In the genomic region with DNA sequence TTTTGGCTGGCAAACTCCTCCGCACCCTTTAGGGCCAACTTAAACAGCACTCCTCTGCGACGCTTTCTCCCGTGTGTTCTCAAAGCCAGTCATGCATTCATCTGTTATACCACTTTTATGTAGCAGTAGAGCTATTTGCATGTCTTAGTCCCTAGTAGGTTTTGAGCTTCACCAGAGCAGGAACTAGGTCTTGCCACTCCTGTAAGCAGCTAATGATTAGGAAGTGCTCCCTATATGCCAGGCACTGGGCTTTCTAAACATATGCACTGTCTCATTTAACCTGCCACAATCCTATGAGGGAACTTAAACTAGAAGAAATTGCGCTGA, we compare ENCODE assay signal across 9 cellular contexts.
A peak's percentile ranks its signal among the peaks of the same experiment; 100 is the strongest.
DNase-seq lines count a peak whose midpoint lies in the region; ATAC-seq and TF ChIP-seq lines count a peak whose summit lies in the region.
"Had no signal": no experiment of that assay in that cellular context is flagged by ENCODE, and none has a peak within 500 bp of the region (broad histone marks: within the 10 kb centered on the region; RNA-seq: fewer than 3 reads in every experiment).

No MANE protein-coding gene starts in this region.

- H3K36me3 ChIP-seq in lung (ENCODE audit: control insufficient read depth in 2 of 2, insufficient read depth in 2 of 2, low read length in 2 of 2), result peaks cover under 1 to 4% of the 10 kb centered on the region in 2 donors

- ATAC-seq in GM18508 (IDR thresholded peaks at IDR 0.05; ENCODE audit: insufficient read depth, unreplicated experiment) (peak; percentile 57), GM21576 (IDR thresholded peaks at IDR 0.05; ENCODE audit: unreplicated experiment) (peak; percentile 81), HG03460 (IDR thresholded peaks at IDR 0.05; ENCODE audit: unreplicated experiment) (peak; percentile 69), lung (ENCODE audit: insufficient read depth, low FRiP score) (no peak), left lobe of liver (no peak)

- H3K9me3 ChIP-seq in lung (ENCODE audit: control insufficient read depth in 2 of 2, insufficient read depth in 1 of 2, low read length in 1 of 2), result no peaks in the 10 kb centered on the region

- H3K27me3 Mint-ChIP-seq in glutamatergic neuron (ENCODE audit: unreplicated experiment), result peaks cover 3% of the 10 kb centered on the region

- peaks cover 2% of the 10 kb centered on the region for H3K4me1 Mint-ChIP-seq in glutamatergic neuron (ENCODE audit: low read depth, unreplicated experiment)

- no peaks in the 10 kb centered on the region for H3K36me3 Mint-ChIP-seq in glutamatergic neuron (ENCODE audit: unreplicated experiment)

- peak overlapping the region; percentile 55 to 82 for H3K27ac ChIP-seq in lung (ENCODE audit: low read depth in 1 of 2, low read length in 1 of 2)

- DNase-seq in lung (ENCODE audit: low spot score), result no peak
- DNase-seq in left lobe of liver (ENCODE audit: low spot score), result no peak
- DNase-seq in glutamatergic neuron, result no peak
- no peak for DNase-seq in activated naive CD4-positive, alpha-beta T cell treated with anti-CD3 and anti-CD28 coated beads, Interleukin-2, amount 50 U/mL, for 16 hours
- DNase-seq in NOMO-1 treated with dmso at 0.1 percent for 144 hours (lab: John Stamatoyannopoulos, UW; ENCODE audit: unreplicated experiment), result no peak
- DNase-seq: NCI-H187 treated with DMSO at 0.1 percent for 48 hours had no signal

- no peaks in the 10 kb centered on the region for H3K27me3 ChIP-seq in lung (ENCODE audit: control insufficient read depth, insufficient read depth)

- peaks cover 14 to 26% of the 10 kb centered on the region in 2 donors for H3K4me1 ChIP-seq in lung (ENCODE audit: control insufficient read depth in 2 of 2, insufficient read depth in 2 of 2, low read length in 2 of 2)

- H3K27ac Mint-ChIP-seq in glutamatergic neuron (ENCODE audit: unreplicated experiment), result no peak overlapping the region

- H3K9me3 Mint-ChIP-seq in glutamatergic neuron (ENCODE audit: unreplicated experiment), result peaks cover 1% of the 10 kb centered on the region

- 93 to 95% methylated on average over 5 of the region's 5 CpGs for WGBS in lung, 2 donors

- no peak overlapping the region for H3K4me3 Mint-ChIP-seq in glutamatergic neuron (ENCODE audit: unreplicated experiment)

- TF ChIP-seq CTCF in lung (IDR thresholded peaks at IDR 0.05; ENCODE audit: control extremely low read depth, extremely low read depth) (no peak), glutamatergic neuron (IDR thresholded peaks at IDR 0.05; ENCODE audit: partially characterized antibody, unreplicated experiment) (no peak)

- H3K4me3 ChIP-seq in lung, result no peak overlapping the region

Comparison
In these comparisons a context has a peak if more than half of its experiments do, and no peak if none do; other contexts are left out.
1. ATAC-seq: peak in GM18508 (single experiment), GM21576 (single experiment) and HG03460 (single experiment); none in lung (single experiment) and left lobe of liver (single experiment).